3 cellular contexts compared by ENCODE assay signal in the genomic region with DNA sequence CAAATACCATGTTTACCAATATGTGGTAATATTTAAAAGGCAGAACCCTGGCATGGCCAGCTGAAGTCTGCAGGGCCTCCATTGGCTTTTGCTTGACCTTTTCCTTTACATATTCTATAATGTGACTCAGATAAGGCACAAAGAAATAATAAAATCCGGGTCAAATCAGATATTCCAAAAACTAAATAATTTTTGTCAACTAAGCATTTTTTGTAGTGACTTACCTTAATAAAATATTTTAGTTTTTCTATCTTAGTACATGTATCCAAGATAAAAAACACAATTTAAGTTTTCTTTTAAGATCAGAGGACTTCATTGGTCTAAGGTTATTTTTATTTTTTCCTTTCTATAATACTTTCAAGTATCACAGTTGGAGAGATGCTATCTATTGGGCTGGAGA.
A peak's percentile ranks its signal among the peaks of the same experiment; 100 is the strongest.
TF ChIP-seq lines count a peak whose summit lies in the region.

No MANE protein-coding gene starts in this region.

TF ChIP-seq in A549, 52 proteins besides CTCF, POLR2A, EP300 and RAD21:
- TF ChIP-seq CEBPB (IDR thresholded peaks at IDR 0.05) (no peak), MAFK (IDR thresholded peaks at IDR 0.05; ENCODE audit: partially characterized antibody) (peak; percentile 88), JUN (IDR thresholded peaks at IDR 0.05) (no peak)

TF ChIP-seq in IMR-90, 13 proteins besides CTCF, POLR2A, EP300 and RAD21:
- TF ChIP-seq BHLHE40 (IDR thresholded peaks at IDR 0.05; ENCODE audit: low read depth, low read length) (no peak), MAFK (IDR thresholded peaks at IDR 0.05; ENCODE audit: low read depth, low read length) (peak; percentile 97)

TF ChIP-seq in H1, 55 proteins besides CTCF, POLR2A, EP300 and RAD21:
- TF ChIP-seq CREB1 (IDR thresholded peaks at IDR 0.05) (no peak), MAFK (IDR thresholded peaks at IDR 0.05; ENCODE audit: low read depth, low read length) (peak; percentile 83; the same call in 1 of the 2 replicates)
